8 cellular contexts compared by ENCODE assay signal in genomic region chr14:95431199-95432145, GRCh38.
A peak's percentile ranks its signal among the peaks of the same experiment; 100 is the strongest.
DNase-seq lines count a peak whose midpoint lies in the region; ATAC-seq and TF ChIP-seq lines count a peak whose summit lies in the region.

No MANE protein-coding gene starts in this region.

- POLR2A ChIA-PET in HEK293T (lab: Yijun Ruan, JAX) = no interaction called here

- 83 to 86% methylated on average over 17 of the region's 17 CpGs for WGBS in upper lobe of left lung, 2 donors

- TF ChIP-seq CTCF in Calu3 (IDR thresholded peaks at IDR 0.05; ENCODE audit: unreplicated experiment) (peak; percentile 37), upper lobe of left lung (IDR thresholded peaks at IDR 0.05) (peak; percentile 10 to 42 (median 26))

- no peak for TF ChIP-seq POLR2A in upper lobe of left lung (IDR thresholded peaks at IDR 0.05)

- no peaks in the 10 kb centered on the region for H3K27me3 ChIP-seq in upper lobe of left lung

- BruUV-seq in Calu3 (replicated peaks; lab: Mats Ljungman, UMichigan) = no TSS peak

- H3K9me3 ChIP-seq in upper lobe of left lung = no peaks in the 10 kb centered on the region

- H3K36me3 ChIP-seq in upper lobe of left lung = peaks cover 5 to 76% (median 34%) of the 10 kb centered on the region in 4 donors

- H3K27ac ChIP-seq in upper lobe of left lung = no peak overlapping the region

- no peaks in the 10 kb centered on the region for H3K27me3 Mint-ChIP-seq in Calu3 (ENCODE audit: unreplicated experiment)
- H3K27me3 Mint-ChIP-seq in activated naive CD8-positive, alpha-beta T cell treated with anti-CD3 and anti-CD28 coated beads, Interleukin-2, amount 50 U/mL, for 24 hours = no peaks in the 10 kb centered on the region

- H3K36me3 Mint-ChIP-seq in Calu3 (ENCODE audit: insufficient read depth, unreplicated experiment) = peaks cover 5% of the 10 kb centered on the region
- H3K36me3 Mint-ChIP-seq in activated naive CD8-positive, alpha-beta T cell treated with anti-CD3 and anti-CD28 coated beads, Interleukin-2, amount 50 U/mL, for 24 hours (ENCODE audit: low read depth) = peaks cover 28% of the 10 kb centered on the region

- no peak overlapping the region for H3K4me3 ChIP-seq in upper lobe of left lung

- no peak overlapping the region for H3K4me3 Mint-ChIP-seq in Calu3 (ENCODE audit: low read depth, unreplicated experiment)
- no peak overlapping the region for H3K4me3 Mint-ChIP-seq in activated naive CD8-positive, alpha-beta T cell treated with anti-CD3 and anti-CD28 coated beads, Interleukin-2, amount 50 U/mL, for 24 hours

- TF ChIP-seq EP300 in upper lobe of left lung (IDR thresholded peaks at IDR 0.05) = no peak

- ATAC-seq in activated naive CD8-positive, alpha-beta T cell treated with anti-CD3 and anti-CD28 coated beads, Interleukin-2, amount 50 U/mL, for 24 hours = peak; percentile 37
- ATAC-seq in upper lobe of left lung (ENCODE audit: low FRiP score in 2 of 2) (peak in 1 of 2 donors; percentile 53), GM21381 (IDR thresholded peaks at IDR 0.05; ENCODE audit: unreplicated experiment) (no peak)

- H3K9me3 Mint-ChIP-seq in Calu3 (ENCODE audit: low read depth, unreplicated experiment) = no peaks in the 10 kb centered on the region
- no peaks in the 10 kb centered on the region for H3K9me3 Mint-ChIP-seq in activated naive CD8-positive, alpha-beta T cell treated with anti-CD3 and anti-CD28 coated beads, Interleukin-2, amount 50 U/mL, for 24 hours

- no peaks in the 10 kb centered on the region for H3K4me1 ChIP-seq in upper lobe of left lung

- intact Hi-C loops in Calu3 (cut with micrococcal nuclease; ENCODE audit: unreplicated experiment) = loop anchor here (2.0 to 10.0 kb wide), 3 partner anchors 277 to 743 kb away; partner anchors contain the start of gene DICER1

- no peak overlapping the region for H3K27ac Mint-ChIP-seq in Calu3 (ENCODE audit: unreplicated experiment)
- no peak overlapping the region for H3K27ac Mint-ChIP-seq in activated naive CD8-positive, alpha-beta T cell treated with anti-CD3 and anti-CD28 coated beads, Interleukin-2, amount 50 U/mL, for 24 hours

- peak; percentile 31 for DNase-seq in Calu3
- peak; percentile 49 for DNase-seq in HEK293T (ENCODE audit: extremely low spot score)
- no peak for DNase-seq in activated naive CD8-positive, alpha-beta T cell treated with anti-CD3 and anti-CD28 coated beads, Interleukin-2, amount 50 U/mL, for 24 hours
- DNase-seq in islet precursor cell = peak; percentile 63
- no peak for DNase-seq in upper lobe of left lung
- no peak for DNase-seq in activated gamma-delta T cell treated with Interleukin-2 at 50 U/mL for 16 hours
- DNase-seq in NCI-H345 (lab: John Stamatoyannopoulos, UW) = no peak

- H3K4me1 Mint-ChIP-seq in Calu3 (ENCODE audit: low read depth, unreplicated experiment) = peaks cover 9% of the 10 kb centered on the region
- H3K4me1 Mint-ChIP-seq in activated naive CD8-positive, alpha-beta T cell treated with anti-CD3 and anti-CD28 coated beads, Interleukin-2, amount 50 U/mL, for 24 hours = peaks cover 3% of the 10 kb centered on the region

- CTCF ChIA-PET in Calu3 (lab: Charles Lee) (interaction anchor here (1.0 to 1.6 kb wide), 3 partner anchors 11 to 742 kb away, joined by 3 to 6 read pairs (median 5); no protein-coding TSS in a partner anchor), HEK293T (lab: Yijun Ruan, JAX) (interaction anchor here (0.7 to 1.2 kb wide), 7 partner anchors 11 to 553 kb away, joined by 3 to 7 read pairs (median 4); no protein-coding TSS in a partner anchor)

TF ChIP-seq in HEK293T, 16 proteins besides CTCF, POLR2A, EP300 and RAD21:
- TF ChIP-seq SP1 (IDR thresholded peaks at IDR 0.05) = no peak
- TF ChIP-seq ZNF384 (IDR thresholded peaks at IDR 0.05) = no peak
- no peak for TF ChIP-seq ELF4 (IDR thresholded peaks at IDR 0.05)
- TF ChIP-seq PKNOX1 (IDR thresholded peaks at IDR 0.05) = no peak
- no peak for TF ChIP-seq NFRKB (IDR thresholded peaks at IDR 0.05)
- no peak for TF ChIP-seq FOXM1 (IDR thresholded peaks at IDR 0.05; ENCODE audit: borderline replicate concordance)
- TF ChIP-seq TARDBP (IDR thresholded peaks at IDR 0.05) = no peak
- no peak for TF ChIP-seq SUZ12 (IDR thresholded peaks at IDR 0.05)
- no peak for TF ChIP-seq L3MBTL2 (conservative IDR thresholded peaks at IDR 0.05)
- no peak for TF ChIP-seq FOXK2 (IDR thresholded peaks at IDR 0.05)
- no peak for TF ChIP-seq ARNT (IDR thresholded peaks at IDR 0.05)

Comparison
In these comparisons a context has a peak if more than half of its experiments do, and no peak if none do; other contexts are left out.
1. DNase-seq: peak in Calu3 (single experiment), HEK293T (single experiment) and islet precursor cell (single experiment); none in activated naive CD8-positive, alpha-beta T cell treated with anti-CD3 and anti-CD28 coated beads, Interleukin-2, amount 50 U/mL, for 24 hours (single experiment), upper lobe of left lung (0 of 2), activated gamma-delta T cell treated with Interleukin-2 at 50 U/mL for 16 hours (single experiment) and NCI-H345 (single experiment).